Comparison of ENCODE assay signal across 8 cellular contexts in the genomic region with DNA sequence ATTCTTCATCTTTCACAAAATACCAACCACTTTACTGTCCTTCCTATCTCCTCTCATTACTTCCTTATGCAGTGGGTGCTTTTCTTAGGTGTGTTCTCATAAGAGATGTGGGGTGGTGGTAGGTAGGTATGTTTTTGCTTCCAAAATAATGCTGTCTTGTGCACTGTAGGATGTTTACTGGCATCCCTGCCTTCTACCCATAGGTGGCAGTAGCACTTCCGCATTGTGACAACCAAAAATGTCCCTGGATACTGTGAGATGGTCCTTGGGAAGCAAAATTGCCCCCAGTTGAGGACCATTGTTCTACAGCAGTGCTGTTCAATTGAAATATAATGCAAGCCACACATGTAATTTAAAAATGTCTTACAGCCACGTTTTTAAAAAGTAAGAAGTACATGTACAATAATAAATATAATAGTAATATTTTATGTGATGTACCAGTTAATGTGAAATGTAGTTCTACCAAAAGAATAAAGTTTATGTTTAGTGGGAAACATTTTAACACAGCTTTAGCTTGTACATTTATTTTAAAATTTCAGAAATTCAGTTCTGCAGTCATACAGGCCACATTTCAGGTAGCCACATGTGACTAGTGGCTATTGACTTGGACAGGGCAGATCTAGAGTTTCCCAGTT.
DNase-seq lines count a peak whose midpoint lies in the region; ATAC-seq, FAIRE-seq and TF ChIP-seq lines count a peak whose summit lies in the region.

No MANE protein-coding gene starts in this region.

- POLR2A ChIA-PET in GM12878 (lab: Charles Lee) = no interaction called here
- POLR2A ChIA-PET in HepG2 (lab: Yijun Ruan, JAX) = no interaction called here

- 0 out of 2 replicates have a peak, but pooled peaks have one; percentile 8 for TF ChIP-seq RAD21 in GM12878 (IDR thresholded peaks at IDR 0.05; ENCODE audit: insufficient read depth, low read depth, low read length)
- TF ChIP-seq RAD21 in HepG2 (CRISPR knock-in tag; IDR thresholded peaks at IDR 0.05) = no peak

- TF ChIP-seq POLR2A in GM12878 (IDR thresholded peaks at IDR 0.05; ENCODE audit: low read depth, low read length) (no peak), HepG2 (IDR thresholded peaks at IDR 0.05; ENCODE audit: insufficient read depth in 1 of 2, low read depth in 2 of 2, low read length in 2 of 2) (no peak)

- H2AFZ ChIP-seq in GM12878 (ENCODE audit: control insufficient read depth, low read depth, low read length) (no peak overlapping the region), HepG2 (ENCODE audit: low read length) (no peak overlapping the region)

- H3K9me3 ChIP-seq in GM12878 (replicated peaks; ENCODE audit: control insufficient read depth, insufficient read depth, low read length) = no peaks in the 10 kb centered on the region
- no peaks in the 10 kb centered on the region for H3K9me3 ChIP-seq in HepG2 (ENCODE audit: low read length)

- no peaks in the 10 kb centered on the region; a peak in 1 of 4 replicates for H3K27me3 ChIP-seq in GM12878 (replicated peaks in 1 of 2; ENCODE audit: control insufficient read depth in 2 of 2, insufficient read depth in 2 of 2, low read length in 1 of 2)
- no peaks in the 10 kb centered on the region for H3K27me3 ChIP-seq in HepG2 (ENCODE audit: control insufficient read depth in 1 of 2, insufficient read depth in 2 of 2, low read length in 2 of 2)

- H4K20me1 ChIP-seq in GM12878 (ENCODE audit: control insufficient read depth, insufficient read depth) (no peaks in the 10 kb centered on the region), HepG2 (ENCODE audit: insufficient read depth, low read length) (no peaks in the 10 kb centered on the region)

- intact Hi-C loops in GM12878 (cut with micrococcal nuclease; ENCODE audit: unreplicated experiment) (loop anchor here (5.0 kb wide), 1 partner anchor 115 kb away; no protein-coding TSS in a partner anchor), HepG2 (cut with micrococcal nuclease; ENCODE audit: unreplicated experiment) (loop anchor here (1.0 kb wide), 1 partner anchor 114 kb away; no protein-coding TSS in a partner anchor)

- DNase-seq in COR-L47 (lab: John Stamatoyannopoulos, UW) = peak; percentile 3
- DNase-seq in NCI-H460 (ENCODE audit: extremely low read depth, low read depth) = peak; percentile 38
- peak; percentile 7 for DNase-seq in GM12878 (ENCODE audit: low read depth, low spot score)
- DNase-seq in HepG2 (ENCODE audit: low spot score) = peak; percentile 33
- no peak for DNase-seq in middle frontal gyrus (ENCODE audit: extremely low spot score, low spot score)
- DNase-seq in NCI-H2107 (lab: John Stamatoyannopoulos, UW) = no peak

- SMC1A ChIA-PET in GM12878 (lab: Charles Lee; ENCODE audit: uncharacterized antibody, unreplicated experiment) = interaction anchor here (1.0 kb wide), 1 partner anchor 138 kb away, joined by 3 read pairs; no protein-coding TSS in a partner anchor

- H3K4me2 ChIP-seq in GM12878 (ENCODE audit: control insufficient read depth, insufficient read depth) = no peak overlapping the region
- no peak overlapping the region for H3K4me2 ChIP-seq in HepG2 (ENCODE audit: low read depth, low read length)

- H3K4me3 ChIP-seq in GM12878 (no peak overlapping the region), HepG2 (replicated peaks in 1 of 3; ENCODE audit: insufficient read depth in 1 of 3, low read depth in 2 of 3, low read length in 3 of 3) (no peak overlapping the region)

- TF ChIP-seq EP300 in GM12878 (IDR thresholded peaks at IDR 0.05; ENCODE audit: borderline replicate concordance in 1 of 2, control insufficient read depth in 1 of 2, low read depth in 2 of 2, low read length in 2 of 2) (no peak), HepG2 (IDR thresholded peaks at IDR 0.05; ENCODE audit: low read depth in 2 of 2, low read length in 2 of 2) (no peak), HepG2 (CRISPR knock-in tag; IDR thresholded peaks at IDR 0.05; ENCODE audit: borderline replicate concordance) (no peak)

- H3K79me2 ChIP-seq in GM12878 (ENCODE audit: control insufficient read depth, insufficient read depth, low read length) (no peaks in the 10 kb centered on the region), HepG2 (ENCODE audit: insufficient read depth, low read length) (no peaks in the 10 kb centered on the region)

- H3K4me1 ChIP-seq in GM12878 (ENCODE audit: control insufficient read depth, insufficient read depth, low read length) (no peaks in the 10 kb centered on the region), HepG2 (ENCODE audit: insufficient read depth, low read length) (no peaks in the 10 kb centered on the region)

- TF ChIP-seq CTCF in GM12878 (IDR thresholded peaks at IDR 0.05 in 2 of 3, conservative IDR thresholded peaks at IDR 0.05 in 1 of 3; ENCODE audit: control insufficient read depth in 2 of 3, extremely low read depth in 1 of 3, insufficient read depth in 1 of 3, low read depth in 3 of 3, low read length in 3 of 3) = peak; percentile 70 to 92 (median 89)
- peak; percentile 73 for TF ChIP-seq CTCF in HepG2 (CRISPR knock-in tag; IDR thresholded peaks at IDR 0.05)

- H3K27ac ChIP-seq in GM12878 (ENCODE audit: control insufficient read depth, insufficient read depth) (no peak overlapping the region), HepG2 (ENCODE audit: extremely low read length, insufficient read depth, low read length) (no peak overlapping the region)

- ATAC-seq in GM18861 (IDR thresholded peaks at IDR 0.05; ENCODE audit: unreplicated experiment) (peak; percentile 57), GM12878 (peak; percentile 92), HepG2 (peak; percentile 81), HG03442 (IDR thresholded peaks at IDR 0.05; ENCODE audit: unreplicated experiment) (no peak)

- 0% methylated on average over 2 of the region's 2 CpGs for WGBS in GM12878 (ENCODE audit: insufficient coverage, insufficient replicate concordance, low lambda C conversion rate, missing lambda C conversion rate)
- WGBS in HepG2 (ENCODE audit: low lambda C conversion rate) = 67% methylated on average over 2 of the region's 2 CpGs

- BruUV-seq in GM12878 (replicated peaks; lab: Mats Ljungman, UMichigan) = no TSS peak
- no TSS peak for BruUV-seq in HepG2 (replicated peaks; lab: Mats Ljungman, UMichigan)

- CTCF ChIA-PET in GM12878 (lab: Yijun Ruan, JAX) (interaction anchor here (0.6 to 2.0 kb wide), 5 partner anchors 8 to 405 kb away, joined by 3 to 9 read pairs (median 4); no protein-coding TSS in a partner anchor), HepG2 (lab: Yijun Ruan, JAX; ENCODE audit: low intra/inter-chr PET ratio, low total read pairs) (no interaction called here)

- RAD21 ChIA-PET in GM12878 (lab: Charles Lee; ENCODE audit: unreplicated experiment) = no interaction called here

- FAIRE-seq in GM12878 (lab: Jason Lieb, UNC) = peak; percentile 84
- peak; percentile 51 for FAIRE-seq in HepG2 (lab: Jason Lieb, UNC)

- in situ Hi-C loops in GM12878 (cut with MboI) = no loop called here
- in situ Hi-C loops in HepG2 (cut with HindIII; ENCODE audit: extremely low pct_ligation_motif_present, low pct_unique_long_range_greater_than_20kb) = no loop called here

- H3K9ac ChIP-seq in GM12878 (ENCODE audit: control insufficient read depth, insufficient read depth, low read length) = no peak overlapping the region
- H3K9ac ChIP-seq in HepG2 (ENCODE audit: insufficient read depth, low read depth, low read length) = no peak overlapping the region

- H3K36me3 ChIP-seq in GM12878 (ENCODE audit: control insufficient read depth in 2 of 2, insufficient read depth in 2 of 2, low read length in 1 of 2) (no peaks in the 10 kb centered on the region), HepG2 (replicated peaks in 1 of 2; ENCODE audit: control insufficient read depth in 1 of 2, insufficient read depth in 2 of 2, low read length in 2 of 2) (no peaks in the 10 kb centered on the region)

TF ChIP-seq in GM12878, 131 proteins besides CTCF, POLR2A, EP300 and RAD21 (continues in another document):
- TF ChIP-seq SPI1 (IDR thresholded peaks at IDR 0.05; ENCODE audit: borderline replicate concordance, insufficient read depth, low read depth, low read length) (peak; percentile 81), GABPA (IDR thresholded peaks at IDR 0.05; ENCODE audit: low read depth) (peak; percentile 45; the same call in 1 of the 2 replicates)

TF ChIP-seq in HepG2, 621 proteins besides CTCF, POLR2A, EP300 and RAD21:
- TF ChIP-seq GABPB1 (CRISPR knock-in tag; IDR thresholded peaks at IDR 0.05) = peak; percentile 17; the same call in 1 of the 2 replicates
- no peak for TF ChIP-seq FOXA1 (IDR thresholded peaks at IDR 0.05)
- peak; percentile 43; the same call in 1 of the 2 replicates for TF ChIP-seq FOXA1 (CRISPR knock-in tag; IDR thresholded peaks at IDR 0.05)
- no peak for TF ChIP-seq GABPA (IDR thresholded peaks at IDR 0.05; ENCODE audit: low read depth, low read length)
- peak; percentile 20; the same call in 1 of the 2 replicates for TF ChIP-seq GABPA (CRISPR knock-in tag; IDR thresholded peaks at IDR 0.05; ENCODE audit: low read depth)
- peak; percentile 54; the same call in 1 of the 2 replicates for TF ChIP-seq FOXO1 (CRISPR knock-in tag; IDR thresholded peaks at IDR 0.05)
- TF ChIP-seq DNMT1 (CRISPR knock-in tag; IDR thresholded peaks at IDR 0.05) = no peak
- no peak for TF ChIP-seq GTF2F1 (IDR thresholded peaks at IDR 0.05; ENCODE audit: low read length)
- TF ChIP-seq TMF1 (CRISPR knock-in tag; IDR thresholded peaks at IDR 0.05; ENCODE audit: low read depth) = no peak
- 0 out of 2 replicates have a peak, but pooled peaks have one; percentile 13 for TF ChIP-seq ZMYM4 (CRISPR knock-in tag; IDR thresholded peaks at IDR 0.05)
- no peak for TF ChIP-seq BCL6 (CRISPR knock-in tag; IDR thresholded peaks at IDR 0.05)
- TF ChIP-seq RBAK (CRISPR knock-in tag; IDR thresholded peaks at IDR 0.05) = no peak
- TF ChIP-seq FOXP1 (IDR thresholded peaks at IDR 0.05) = no peak
- 0 out of 2 replicates have a peak, but pooled peaks have one; percentile 10 for TF ChIP-seq FOXP1 (CRISPR knock-in tag; IDR thresholded peaks at IDR 0.05)
- no peak for TF ChIP-seq PITX1 (CRISPR knock-in tag; IDR thresholded peaks at IDR 0.05)
- TF ChIP-seq STAG1 (CRISPR knock-in tag; IDR thresholded peaks at IDR 0.05) = peak; percentile 31; the same call in 1 of the 2 replicates

Comparison
In these comparisons a context has a peak if more than half of its experiments do, and no peak if none do; other contexts are left out.
1. DNase-seq: peak in COR-L47 (single experiment), NCI-H460 (single experiment), GM12878 (single experiment) and HepG2 (single experiment); none in middle frontal gyrus (single experiment) and NCI-H2107 (single experiment).